11 cellular contexts compared by ENCODE assay signal in genomic region chr4:159018062-159018629, GRCh38.
DNase-seq lines count a peak whose midpoint lies in the region; ATAC-seq and TF ChIP-seq lines count a peak whose summit lies in the region.
"Had no signal": no experiment of that assay in that cellular context is flagged by ENCODE, and none has a peak within 500 bp of the region (broad histone marks: within the 10 kb centered on the region; RNA-seq: fewer than 3 reads in every experiment).

No MANE protein-coding gene starts in this region.

- intact Hi-C loops in left colon (cut with DNase I, micrococcal nuclease) = no loop called here

- peak; percentile 47 for DNase-seq in fibroblast of mammary gland (ENCODE audit: low read depth)
- DNase-seq in left colon = no peak
- DNase-seq in inferior parietal cortex (ENCODE audit: extremely low spot score) = no peak
- DNase-seq in DMS53 (lab: John Stamatoyannopoulos, UW) = no peak
- no peak for DNase-seq in amniotic stem cell (lab: John Stamatoyannopoulos, UW)
- DNase-seq: activated T-cell treated with anti-CD3 and anti-CD28 coated beads for 4 hours; effector memory CD8-positive, alpha-beta T cell had no signal

- H3K4me3 ChIP-seq in fibroblast of mammary gland (ENCODE audit: control insufficient read depth, low read depth, low read length) = no peak overlapping the region
- H3K4me3 ChIP-seq: lung had no signal

- TF ChIP-seq CTCF in fibroblast of mammary gland (conservative IDR thresholded peaks at IDR 0.05; ENCODE audit: control insufficient read depth, insufficient read depth, low read depth, low read length) = no peak

- ATAC-seq in GM18511 (IDR thresholded peaks at IDR 0.05; ENCODE audit: unreplicated experiment) (peak; percentile 96), GM21528 (IDR thresholded peaks at IDR 0.05; ENCODE audit: low FRiP score, unreplicated experiment) (peak; percentile 92), HG03354 (IDR thresholded peaks at IDR 0.05; ENCODE audit: poor library complexity, severe bottlenecking, unreplicated experiment) (peak; percentile 93), left colon (no peak)
- ATAC-seq: effector memory CD8-positive, alpha-beta T cell had no signal
